Comparison of ENCODE assay signal across 8 cellular contexts in genomic region chr10:80196950-80197315, GRCh38. TPM values are rescaled to one million over a fixed set of nuclear protein-coding genes. Genes with fewer than 3 reads are reported as not detected.
DNase-seq lines count a peak whose midpoint lies in the region; ATAC-seq and TF ChIP-seq lines count a peak whose summit lies in the region.

No MANE protein-coding gene starts in this region.

- H3K9me3 ChIP-seq in CD4-positive, alpha-beta T cell (ENCODE audit: control insufficient read depth, low read length), result no peaks in the 10 kb centered on the region
- H3K9me3 ChIP-seq in testis, result no peaks in the 10 kb centered on the region

- H3K4me1 ChIP-seq in testis, result peaks cover 21% of the 10 kb centered on the region

- no peaks in the 10 kb centered on the region for H3K27me3 Mint-ChIP-seq in CD4-positive, alpha-beta T cell
- no peaks in the 10 kb centered on the region for H3K27me3 Mint-ChIP-seq in naive thymus-derived CD8-positive, alpha-beta T cell

- no peak for ATAC-seq in CD4-positive, alpha-beta T cell (ENCODE audit: poor library complexity)
- ATAC-seq in GM21786 (IDR thresholded peaks at IDR 0.05; ENCODE audit: unreplicated experiment), result peak; percentile 5
- no peak for ATAC-seq in activated naive CD4-positive, alpha-beta T cell treated with anti-CD3 and anti-CD28 coated beads, Interleukin-2, amount 50 U/mL, for 72 hours
- no peak for ATAC-seq in naive thymus-derived CD8-positive, alpha-beta T cell

- TF ChIP-seq CTCF in CD4-positive, alpha-beta T cell (IDR thresholded peaks at IDR 0.05), result no peak
- TF ChIP-seq CTCF in testis (IDR thresholded peaks at IDR 0.05), result no peak

- H3K27ac Mint-ChIP-seq in CD4-positive, alpha-beta T cell, result peak overlapping the region; percentile 94
- peak overlapping the region; percentile 87 to 92 for H3K27ac Mint-ChIP-seq in activated naive CD4-positive, alpha-beta T cell treated with anti-CD3 and anti-CD28 coated beads, Interleukin-2, amount 50 U/mL, for 72 hours
- H3K27ac Mint-ChIP-seq in naive thymus-derived CD8-positive, alpha-beta T cell, result peak overlapping the region; percentile 86 to 97 (median 90)

- peaks cover 53% of the 10 kb centered on the region for H3K36me3 Mint-ChIP-seq in CD4-positive, alpha-beta T cell (ENCODE audit: low read depth)
- peaks cover 28 to 44% of the 10 kb centered on the region in 2 donors for H3K36me3 Mint-ChIP-seq in activated naive CD4-positive, alpha-beta T cell treated with anti-CD3 and anti-CD28 coated beads, Interleukin-2, amount 50 U/mL, for 72 hours
- H3K36me3 Mint-ChIP-seq in naive thymus-derived CD8-positive, alpha-beta T cell, result peaks cover 3 to 45% (median 12%) of the 10 kb centered on the region in 3 donors

- intact Hi-C loops in CD4-positive, alpha-beta T cell (cut with DNase I, micrococcal nuclease), result loop anchor here in 1 of 2 experiments (1.0 kb wide), 1 partner anchor 8 kb away; the partner anchor contains the start of gene ANXA11
- intact Hi-C loops in testis (cut with DNase I; ENCODE audit: low total_unique reads), result no loop called here

- POLR2A ChIA-PET in CD4-positive, alpha-beta T cell (lab: Charles Lee), result interaction anchor here (0.6 to 4.1 kb wide), 3 partner anchors 9 to 52 kb away, joined by 3 to 39 read pairs (median 6); no protein-coding TSS in a partner anchor
- POLR2A ChIA-PET in naive thymus-derived CD8-positive, alpha-beta T cell (lab: Charles Lee), result interaction anchor here (0.6 to 4.1 kb wide), 3 partner anchors 7 to 50 kb away, joined by 4 to 44 read pairs (median 31); partner anchors contain the start of gene ANXA11

- no peak for TF ChIP-seq POLR2A in testis (IDR thresholded peaks at IDR 0.05)

- H3K4me1 Mint-ChIP-seq in CD4-positive, alpha-beta T cell (ENCODE audit: low read depth), result peaks cover 85% of the 10 kb centered on the region
- H3K4me1 Mint-ChIP-seq in naive thymus-derived CD8-positive, alpha-beta T cell, result peaks cover 53 to 97% (median 91%) of the 10 kb centered on the region in 4 donors

- H3K9me3 Mint-ChIP-seq in CD4-positive, alpha-beta T cell, result no peaks in the 10 kb centered on the region
- peaks cover 5 to 6% of the 10 kb centered on the region in 2 donors for H3K9me3 Mint-ChIP-seq in activated naive CD4-positive, alpha-beta T cell treated with anti-CD3 and anti-CD28 coated beads, Interleukin-2, amount 50 U/mL, for 72 hours
- H3K9me3 Mint-ChIP-seq in naive thymus-derived CD8-positive, alpha-beta T cell, result no peaks in the 10 kb centered on the region

- WGBS in testis, 2 donors, result 85 to 94% methylated on average over 2 of the region's 2 CpGs

- no peak overlapping the region for H3K4me3 ChIP-seq in testis

- H3K36me3 ChIP-seq in testis (ENCODE audit: low read depth, missing control alignments), result no peaks in the 10 kb centered on the region

- H3K27ac ChIP-seq in CD4-positive, alpha-beta T cell (ENCODE audit: low read depth, low read length), result peak overlapping the region; percentile 71
- no peak overlapping the region for H3K27ac ChIP-seq in testis

- H3K27me3 ChIP-seq in CD4-positive, alpha-beta T cell (ENCODE audit: control insufficient read depth, insufficient read depth, low read length), result no peaks in the 10 kb centered on the region
- no peaks in the 10 kb centered on the region for H3K27me3 ChIP-seq in testis

- peak overlapping the region; percentile 47 for H3K4me3 Mint-ChIP-seq in CD4-positive, alpha-beta T cell
- peak overlapping the region; percentile 42 to 78 (median 70) for H3K4me3 Mint-ChIP-seq in naive thymus-derived CD8-positive, alpha-beta T cell

- CTCF ChIA-PET in CD4-positive, alpha-beta T cell (lab: Charles Lee), result interaction anchor here (0.8 kb wide), 1 partner anchor 12 kb away, joined by 3 read pairs; no protein-coding TSS in a partner anchor

- DNase-seq in CD4-positive, alpha-beta T cell, result no peak
- DNase-seq in activated naive CD4-positive, alpha-beta T cell treated with anti-CD3 and anti-CD28 coated beads, Interleukin-2, amount 50 U/mL, for 72 hours (ENCODE audit: low spot score in 2 of 2), result no peak
- DNase-seq in naive thymus-derived CD8-positive, alpha-beta T cell, result no peak
- DNase-seq in testis (no peak), AG20443 (ENCODE audit: low spot score) (no peak), NOMO-1 treated with dmso at 0.1 percent for 144 hours (lab: John Stamatoyannopoulos, UW; ENCODE audit: unreplicated experiment) (no peak), C1 segment of cervical spinal cord (lab: John Stamatoyannopoulos, UW) (no peak)

RNA-seq across cellular contexts. Expression of gene ANXA11, which starts 8.4 kb away (rescaled TPM):
- total RNA-seq in CD4-positive, alpha-beta T cell, result 100 to 1,000 TPM; 153 to 159 TPM
- total RNA-seq in activated naive CD4-positive, alpha-beta T cell treated with anti-CD3 and anti-CD28 coated beads, Interleukin-2, amount 50 U/mL, for 72 hours, result 100 to 1,000 TPM; 218 to 304 TPM
- total RNA-seq in naive thymus-derived CD8-positive, alpha-beta T cell, result 100 to 1,000 TPM; 199 to 225 TPM
- 100 to 1,000 TPM; 199 to 294 (median 265) TPM for polyA plus RNA-seq in naive thymus-derived CD8-positive, alpha-beta T cell
- total RNA-seq in testis, result 10 to 100 TPM; 46.5 to 64.0 TPM
- polyA plus RNA-seq in testis (ENCODE audit: insufficient read depth, low read depth, low replicate concordance), result 116 TPM
